ENCODE assay signal across 22 cellular contexts in genomic region chr13:50389726-50390125, GRCh38.
DNase-seq lines count a peak whose midpoint lies in the region; ATAC-seq and TF ChIP-seq lines count a peak whose summit lies in the region.
"Had no signal": no experiment of that assay in that cellular context is flagged by ENCODE, and none has a peak within 500 bp of the region (broad histone marks: within the 10 kb centered on the region; RNA-seq: fewer than 3 reads in every experiment).

No MANE protein-coding gene starts in this region.

- ATAC-seq in activated T-helper 17 cell treated with anti-CD3 and anti-CD28 coated beads, Interleukin-2, amount 50 U/mL, for 72 hours (replicated peaks), result no peak
- ATAC-seq: activated CD8-positive, alpha-beta T cell treated with anti-CD3 and anti-CD28 coated beads, Interleukin-2, amount 10 ng/mL, durations not matched to agents 7 days and 5 days; CD8-positive, alpha-beta T cell; natural killer cell treated with Interleukin-12 subunit alpha and Interleukin-12 subunit beta and Interleukin-15 and Interleukin-18, amount 100 ng/mL, for 72 hours; stimulated activated naive CD8-positive, alpha-beta T cell treated with anti-CD3 and anti-CD28 coated beads, Interleukin-15, Interleukin-2, amounts not matched to agents 100 U/mL and 50 U/mL, for 24 hours had no signal

- WGBS in hepatocyte (ENCODE audit: low lambda C conversion rate, missing lambda C conversion rate), result 65% methylated on average over 4 of the region's 4 CpGs

- intact Hi-C loops in posterior cingulate gyrus (cut with DNase I), result loop anchor here (10.0 kb wide), 1 partner anchor 125 kb away; no protein-coding TSS in a partner anchor
- intact Hi-C loops in head of caudate nucleus (cut with DNase I), result no loop called here

- H3K4me3 ChIP-seq in hepatocyte, result no peak overlapping the region
- H3K4me3 ChIP-seq: GM23248, lung had no signal

- peaks cover 18% of the 10 kb centered on the region for H3K4me1 ChIP-seq in hepatocyte (ENCODE audit: insufficient read depth)

- H3K36me3 ChIP-seq in hepatocyte (replicated peaks; ENCODE audit: insufficient read depth, low read depth), result no peaks in the 10 kb centered on the region

- peak; percentile 53 for DNase-seq in COLO668 (lab: John Stamatoyannopoulos, UW; ENCODE audit: unreplicated experiment)
- DNase-seq in NCI-H1417 treated with DMSO at 0.1 percent for 48 hours (lab: John Stamatoyannopoulos, UW), result peak; percentile 69
- DNase-seq in NCI-H69 (lab: John Stamatoyannopoulos, UW), result peak; percentile 92
- DNase-seq in left kidney (ENCODE audit: low read depth, low spot score), result peak; percentile 36
- no peak for DNase-seq in hepatocyte (ENCODE audit: low spot score)
- no peak for DNase-seq in posterior cingulate gyrus
- no peak for DNase-seq in head of caudate nucleus
- DNase-seq: ACHN; activated CD8-positive, alpha-beta T cell treated with anti-CD3 and anti-CD28 coated beads, Interleukin-2, amount 10 ng/mL, durations not matched to agents 7 days and 5 days; amniotic stem cell; CD8-positive, alpha-beta T cell; foreskin melanocyte; GDM1; GM23248; NCI-H1105; Right ventricle myocardium superior; stimulated activated naive CD8-positive, alpha-beta T cell treated with anti-CD3 and anti-CD28 coated beads, Interleukin-15, Interleukin-2, amounts not matched to agents 100 U/mL and 50 U/mL, for 24 hours; T-helper 1 cell had no signal

- no peaks in the 10 kb centered on the region for H3K27me3 Mint-ChIP-seq in activated T-helper 17 cell treated with anti-CD3 and anti-CD28 coated beads, Interleukin-2, amount 50 U/mL, for 72 hours
- H3K27me3 Mint-ChIP-seq: natural killer cell treated with Interleukin-12 subunit alpha and Interleukin-12 subunit beta and Interleukin-15 and Interleukin-18, amount 100 ng/mL, for 72 hours had no signal

- H4K20me1 ChIP-seq in hepatocyte (ENCODE audit: insufficient read depth, poor library complexity, severe bottlenecking), result no peaks in the 10 kb centered on the region

- no peak overlapping the region for H3K27ac Mint-ChIP-seq in activated T-helper 17 cell treated with anti-CD3 and anti-CD28 coated beads, Interleukin-2, amount 50 U/mL, for 72 hours
- H3K27ac Mint-ChIP-seq: activated CD8-positive, alpha-beta T cell treated with anti-CD3 and anti-CD28 coated beads, Interleukin-2, amount 10 ng/mL, durations not matched to agents 7 days and 5 days; activated T-helper 1 cell treated with anti-CD3 and anti-CD28 coated beads, Interleukin-12 subunit alpha, Interleukin-12 subunit beta, Interleukin-2, Interleukin-4 antibody, amounts not matched to agents 30 ng/mL and 10 ng/mL and 1 ng/mL, durations not matched to agents 14 hours and 24 hours and 36 hours; CD8-positive, alpha-beta T cell; natural killer cell treated with Interleukin-12 subunit alpha and Interleukin-12 subunit beta and Interleukin-15 and Interleukin-18, amount 100 ng/mL, for 72 hours had no signal

- H3K4me3 Mint-ChIP-seq in activated T-helper 17 cell treated with anti-CD3 and anti-CD28 coated beads, Interleukin-2, amount 50 U/mL, for 72 hours, result no peak overlapping the region
- H3K4me3 Mint-ChIP-seq: activated CD8-positive, alpha-beta T cell treated with anti-CD3 and anti-CD28 coated beads, Interleukin-2, amount 10 ng/mL, durations not matched to agents 7 days and 5 days; activated T-helper 1 cell treated with anti-CD3 and anti-CD28 coated beads, Interleukin-12 subunit alpha, Interleukin-12 subunit beta, Interleukin-2, Interleukin-4 antibody, amounts not matched to agents 30 ng/mL and 10 ng/mL and 1 ng/mL, durations not matched to agents 14 hours and 24 hours and 36 hours; CD8-positive, alpha-beta T cell; natural killer cell treated with Interleukin-12 subunit alpha and Interleukin-12 subunit beta and Interleukin-15 and Interleukin-18, amount 100 ng/mL, for 72 hours had no signal

- no peaks in the 10 kb centered on the region for H3K9me3 Mint-ChIP-seq in activated T-helper 17 cell treated with anti-CD3 and anti-CD28 coated beads, Interleukin-2, amount 50 U/mL, for 72 hours
- H3K9me3 Mint-ChIP-seq: activated T-helper 1 cell treated with anti-CD3 and anti-CD28 coated beads, Interleukin-12 subunit alpha, Interleukin-12 subunit beta, Interleukin-2, Interleukin-4 antibody, amounts not matched to agents 30 ng/mL and 10 ng/mL and 1 ng/mL, durations not matched to agents 14 hours and 24 hours and 36 hours; CD8-positive, alpha-beta T cell; natural killer cell treated with Interleukin-12 subunit alpha and Interleukin-12 subunit beta and Interleukin-15 and Interleukin-18, amount 100 ng/mL, for 72 hours had no signal

- H3K27ac ChIP-seq in hepatocyte, result no peak overlapping the region
- H3K27ac ChIP-seq: GM23248 had no signal

- no peaks in the 10 kb centered on the region for H3K9me2 ChIP-seq in hepatocyte (replicated peaks; ENCODE audit: insufficient read depth)

- no peaks in the 10 kb centered on the region for H3K9me3 ChIP-seq in hepatocyte (ENCODE audit: low read depth)

- no peak overlapping the region for H3K4me2 ChIP-seq in hepatocyte

- no peaks in the 10 kb centered on the region for H3K27me3 ChIP-seq in hepatocyte

- H3K79me2 ChIP-seq in hepatocyte, result no peaks in the 10 kb centered on the region

- no peak for TF ChIP-seq CTCF in hepatocyte (IDR thresholded peaks at IDR 0.05; ENCODE audit: poor library complexity)

- no peak overlapping the region for H2AFZ ChIP-seq in hepatocyte
- H2AFZ ChIP-seq: GM23248 had no signal

- no peaks in the 10 kb centered on the region for H3K36me3 Mint-ChIP-seq in activated T-helper 17 cell treated with anti-CD3 and anti-CD28 coated beads, Interleukin-2, amount 50 U/mL, for 72 hours (ENCODE audit: low read depth)
- H3K36me3 Mint-ChIP-seq: CD8-positive, alpha-beta T cell; natural killer cell treated with Interleukin-12 subunit alpha and Interleukin-12 subunit beta and Interleukin-15 and Interleukin-18, amount 100 ng/mL, for 72 hours had no signal

- peaks cover 5% of the 10 kb centered on the region for H3K4me1 Mint-ChIP-seq in activated T-helper 17 cell treated with anti-CD3 and anti-CD28 coated beads, Interleukin-2, amount 50 U/mL, for 72 hours

Comparison
In these comparisons a context has a peak if more than half of its experiments do, and no peak if none do; other contexts are left out.
1. DNase-seq: peak in COLO668 (single experiment), NCI-H1417 treated with DMSO at 0.1 percent for 48 hours (single experiment), NCI-H69 (single experiment) and left kidney (single experiment); none in hepatocyte (single experiment), posterior cingulate gyrus (0 of 10) and head of caudate nucleus (0 of 42).